ENCODE assay signal across 15 cellular contexts in the genomic region with DNA sequence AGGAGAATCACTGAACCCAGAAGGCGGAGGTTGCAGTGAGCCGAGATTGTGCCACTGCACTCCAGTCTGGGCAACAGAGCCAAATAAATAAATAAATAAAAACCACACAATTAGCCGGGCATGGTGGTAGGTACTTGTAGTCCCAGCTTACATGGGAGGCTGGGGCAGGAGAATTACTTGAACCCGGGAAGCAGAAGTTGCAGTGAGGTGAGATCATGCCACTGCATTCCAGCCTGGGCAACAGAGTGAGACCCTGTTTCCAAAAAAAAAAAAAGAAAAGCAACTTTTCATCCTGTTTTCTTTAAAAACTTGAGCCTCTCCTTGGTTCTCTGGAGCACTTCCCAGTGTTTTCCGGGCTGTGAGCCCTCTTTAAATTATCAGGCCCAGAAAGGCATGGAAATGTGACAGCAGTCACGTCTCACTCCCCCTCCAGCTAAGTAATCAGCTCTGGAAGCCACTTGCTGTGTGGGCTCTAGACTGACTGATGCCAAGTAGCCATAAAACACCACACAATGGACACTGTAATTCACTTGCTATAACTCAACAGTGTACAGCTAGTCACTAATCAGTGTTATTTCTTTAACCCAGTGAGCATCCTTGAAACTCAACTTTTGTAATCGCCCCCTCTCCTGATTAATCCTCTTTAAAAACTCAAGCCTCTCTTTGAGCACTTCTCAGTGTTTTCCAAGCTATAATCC. TPM values are rescaled to one million over a fixed set of nuclear protein-coding genes. Genes with fewer than 3 reads are reported as not detected.
A peak's percentile ranks its signal among the peaks of the same experiment; 100 is the strongest.
DNase-seq lines count a peak whose midpoint lies in the region; ATAC-seq and TF ChIP-seq lines count a peak whose summit lies in the region.
"Had no signal": no experiment of that assay in that cellular context is flagged by ENCODE, and none has a peak within 500 bp of the region (broad histone marks: within the 10 kb centered on the region; RNA-seq: fewer than 3 reads in every experiment).

No MANE protein-coding gene starts in this region.

- H3K27ac ChIP-seq in AG04450 (ENCODE audit: low read depth, low read length) (peak overlapping the region; percentile 48), psoas muscle (peak overlapping the region; percentile 53)
- H3K27ac ChIP-seq: C4-2B, epithelial cell of prostate, neutrophil had no signal

- CTCF ChIA-PET in AG04450 (lab: Charles Lee) (no interaction called here), Caco-2 (lab: Charles Lee) (no interaction called here)

- H3K4me1 Mint-ChIP-seq in Caco-2 (ENCODE audit: low read depth, unreplicated experiment), result peaks cover 6% of the 10 kb centered on the region
- H3K4me1 Mint-ChIP-seq: immature natural killer cell had no signal

- H3K36me3 ChIP-seq in psoas muscle (ENCODE audit: insufficient read depth in 1 of 2, low read depth in 1 of 2), result no peaks in the 10 kb centered on the region
- no peaks in the 10 kb centered on the region for H3K36me3 ChIP-seq in Caco-2 (ENCODE audit: control insufficient read depth, insufficient read depth, low read length)
- H3K36me3 ChIP-seq: neutrophil had no signal

- H3K9me3 ChIP-seq in AG04450 (ENCODE audit: control insufficient read depth, insufficient read depth, low read length) (no peaks in the 10 kb centered on the region; the same call in 1 of the 2 replicates), psoas muscle (no peaks in the 10 kb centered on the region), Caco-2 (no peaks in the 10 kb centered on the region)
- H3K9me3 ChIP-seq: neutrophil had no signal

- no peaks in the 10 kb centered on the region for H3K27me3 Mint-ChIP-seq in Caco-2 (ENCODE audit: insufficient read depth, unreplicated experiment)

- intact Hi-C loops in psoas muscle (cut with DNase I), result no loop called here
- intact Hi-C loops in Caco-2 (cut with micrococcal nuclease; ENCODE audit: unreplicated experiment), result no loop called here

- peaks cover 6% of the 10 kb centered on the region for H3K36me3 Mint-ChIP-seq in Caco-2 (ENCODE audit: insufficient read depth, unreplicated experiment)
- H3K36me3 Mint-ChIP-seq: immature natural killer cell had no signal

- H3K4me3 Mint-ChIP-seq in Caco-2 (ENCODE audit: unreplicated experiment), result no peak overlapping the region
- H3K4me3 Mint-ChIP-seq: immature natural killer cell had no signal

- no peak overlapping the region for H3K27ac Mint-ChIP-seq in Caco-2 (ENCODE audit: unreplicated experiment)
- H3K27ac Mint-ChIP-seq: immature natural killer cell had no signal

- H3K27me3 ChIP-seq in AG04450 (ENCODE audit: control insufficient read depth, insufficient read depth, low read length) (no peaks in the 10 kb centered on the region), psoas muscle (ENCODE audit: insufficient read depth in 3 of 3, low read length in 2 of 3) (no peaks in the 10 kb centered on the region), Caco-2 (replicated peaks; ENCODE audit: control insufficient read depth, insufficient read depth, low read length) (no peaks in the 10 kb centered on the region)
- H3K27me3 ChIP-seq: neutrophil had no signal

- DNase-seq in AG04450 (ENCODE audit: low read depth, low spot score), result no peak
- DNase-seq in NCI-H446 treated with DMSO at 0.1 percent for 48 hours (lab: John Stamatoyannopoulos, UW), result peak; percentile 86
- peak; percentile 59 to 64 for DNase-seq in foreskin fibroblast
- no peak for DNase-seq in psoas muscle
- DNase-seq in germinal center (ENCODE audit: low spot score), result no peak
- no peak for DNase-seq in Caco-2
- DNase-seq: activated T-cell treated with anti-CD3 and anti-CD28 coated beads for 4 hours, immature natural killer cell, RPMI8226 had no signal

- 34 to 43% (median 40%) methylated on average over 7 of the region's 7 CpGs for WGBS in psoas muscle, 3 donors

- BruUV-seq in Caco-2 (replicated peaks; lab: Mats Ljungman, UMichigan), result no TSS peak

- no peak for ATAC-seq in psoas muscle
- no peak for ATAC-seq in HG02884 (IDR thresholded peaks at IDR 0.05; ENCODE audit: unreplicated experiment)
- no peak for ATAC-seq in GM19455 (IDR thresholded peaks at IDR 0.05; ENCODE audit: unreplicated experiment)

- H3K4me1 ChIP-seq in psoas muscle, result peaks cover 22% of the 10 kb centered on the region
- no peaks in the 10 kb centered on the region for H3K4me1 ChIP-seq in Caco-2

- no peak overlapping the region for H3K4me3 ChIP-seq in AG04450 (ENCODE audit: low read depth, low read length)
- no peak overlapping the region for H3K4me3 ChIP-seq in foreskin fibroblast (ENCODE audit: low read depth in 1 of 2, low read length in 2 of 2)
- no peak overlapping the region for H3K4me3 ChIP-seq in psoas muscle
- H3K4me3 ChIP-seq in Caco-2 (ENCODE audit: low read depth, low read length), result no peak overlapping the region

- TF ChIP-seq CTCF in AG04450 (IDR thresholded peaks at IDR 0.05; ENCODE audit: low read depth, low read length), result no peak
- TF ChIP-seq CTCF in foreskin fibroblast (IDR thresholded peaks at IDR 0.05; ENCODE audit: low read depth, low read length), result no peak
- no peak for TF ChIP-seq CTCF in psoas muscle (IDR thresholded peaks at IDR 0.05)
- TF ChIP-seq CTCF in Caco-2 (IDR thresholded peaks at IDR 0.05; ENCODE audit: insufficient read depth in 1 of 2, low read depth in 1 of 2, low read length in 1 of 2, severe bottlenecking in 1 of 2, unreplicated experiment in 1 of 2), result no peak

- POLR2A ChIA-PET in AG04450 (lab: Yijun Ruan, JAX), result no interaction called here
- POLR2A ChIA-PET in Caco-2 (lab: Charles Lee), result interaction anchor here (0.6 kb wide), 1 partner anchor 15 kb away, joined by 3 read pairs; no protein-coding TSS in a partner anchor

- H3K9me3 Mint-ChIP-seq in Caco-2 (ENCODE audit: unreplicated experiment), result no peaks in the 10 kb centered on the region
- H3K9me3 Mint-ChIP-seq: immature natural killer cell had no signal

RNA-seq across cellular contexts. Expression of gene MCHR1, which starts 13.0 kb away (rescaled TPM):
- 2.3 and 3.1 TPM in 2 replicates for polyA plus RNA-seq in AG04450 (2011; rRNA removed)
- 3.3 and 4.0 TPM in 2 replicates for polyA minus RNA-seq in AG04450 (2011; rRNA and poly(A)+ RNA removed)
- 1 to 10 TPM in 1 of 4 donors, under 1 TPM in 1, not detected in 2; 0.21 to 1.2 TPM for total RNA-seq in psoas muscle
- under 1 TPM in 2 of 3 donors, not detected in 1; 0.04 to 0.08 TPM for polyA plus RNA-seq in psoas muscle
- not detected in 2 replicates for total RNA-seq in Caco-2 (2022)
- total RNA-seq: H4 had no signal
- polyA plus RNA-seq: immature natural killer cell had no signal

RNA-seq across cellular contexts. Expression of gene MRTFA, which starts 29.8 kb away (rescaled TPM):
- 6.8 and 11.6 TPM in 2 replicates for polyA plus RNA-seq in AG04450 (2011; rRNA removed)
- 38.9 and 50.6 TPM in 2 replicates for polyA minus RNA-seq in AG04450 (2011; rRNA and poly(A)+ RNA removed)
- 10 to 100 TPM; 15.7 to 24.0 (median 20.0) TPM for total RNA-seq in psoas muscle
- polyA plus RNA-seq in psoas muscle, result 10 to 100 TPM; 10.1 to 14.2 (median 14.2) TPM
- 38.7 and 44.8 TPM in 2 replicates for total RNA-seq in Caco-2 (2022)

Comparison
In these comparisons a context has a peak if more than half of its experiments do, and no peak if none do; other contexts are left out.
1. DNase-seq: peak in NCI-H446 treated with DMSO at 0.1 percent for 48 hours (single experiment) and foreskin fibroblast (2 of 2); none in AG04450 (single experiment), psoas muscle (0 of 2), germinal center (single experiment) and Caco-2 (0 of 2).